In the genomic region with DNA sequence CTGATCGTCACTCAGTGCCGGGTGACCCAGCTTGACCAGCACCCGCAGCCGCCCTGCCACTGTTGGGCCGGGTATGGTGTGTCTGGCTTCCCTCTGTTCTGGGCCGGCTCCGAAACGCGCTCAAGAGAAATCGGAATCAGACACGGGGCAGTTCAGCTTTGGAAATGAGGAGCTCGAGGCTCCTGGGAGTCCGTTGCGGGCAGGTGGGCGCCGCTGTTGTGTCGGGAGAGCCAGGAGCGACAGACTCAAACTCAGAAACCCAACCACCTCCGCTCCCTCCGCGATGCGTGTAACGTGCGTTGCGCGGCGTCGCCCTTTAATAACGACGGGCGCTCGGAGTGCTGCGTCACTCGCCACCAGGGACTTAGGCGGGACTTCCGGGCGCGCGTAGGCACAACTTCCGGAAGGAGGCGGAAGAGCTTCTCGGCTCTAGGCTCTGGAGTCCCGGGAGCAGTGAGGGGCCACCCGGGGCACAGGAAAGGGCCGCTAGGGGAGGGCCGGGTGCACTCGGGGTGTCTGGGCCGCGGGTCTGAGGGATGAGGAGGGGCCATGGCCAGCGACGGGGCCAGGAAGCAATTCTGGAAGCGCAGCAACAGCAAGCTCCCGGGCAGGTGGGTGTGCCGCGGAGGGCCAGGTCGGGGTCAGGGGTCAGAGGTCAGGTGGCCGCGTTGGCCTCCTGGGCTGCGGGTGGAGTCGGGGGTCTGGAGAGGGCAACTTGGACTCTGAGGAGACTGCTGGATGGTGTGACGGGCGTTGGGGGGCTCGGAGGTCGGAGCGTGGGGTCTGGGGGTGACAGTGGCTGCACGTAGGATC, we compare ENCODE assay signal across 8 cellular contexts. TPM values are rescaled to one million over a fixed set of nuclear protein-coding genes. Genes with fewer than 3 reads are reported as not detected.
DNase-seq lines count a peak whose midpoint lies in the region; ATAC-seq and TF ChIP-seq lines count a peak whose summit lies in the region.

A gene with protein sequence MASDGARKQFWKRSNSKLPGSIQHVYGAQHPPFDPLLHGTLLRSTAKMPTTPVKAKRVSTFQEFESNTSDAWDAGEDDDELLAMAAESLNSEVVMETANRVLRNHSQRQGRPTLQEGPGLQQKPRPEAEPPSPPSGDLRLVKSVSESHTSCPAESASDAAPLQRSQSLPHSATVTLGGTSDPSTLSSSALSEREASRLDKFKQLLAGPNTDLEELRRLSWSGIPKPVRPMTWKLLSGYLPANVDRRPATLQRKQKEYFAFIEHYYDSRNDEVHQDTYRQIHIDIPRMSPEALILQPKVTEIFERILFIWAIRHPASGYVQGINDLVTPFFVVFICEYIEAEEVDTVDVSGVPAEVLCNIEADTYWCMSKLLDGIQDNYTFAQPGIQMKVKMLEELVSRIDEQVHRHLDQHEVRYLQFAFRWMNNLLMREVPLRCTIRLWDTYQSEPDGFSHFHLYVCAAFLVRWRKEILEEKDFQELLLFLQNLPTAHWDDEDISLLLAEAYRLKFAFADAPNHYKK (plus strand): TSS at position 413 of the 813 bp plus-strand sequence. CDS start 137 bp downstream, at position 550.

- H3K18ac ChIP-seq in trophoblast cell (ENCODE audit: low read length) = peak within 1 kb of the TSS; percentile 87

- ATAC-seq in HG02759 (IDR thresholded peaks at IDR 0.05; ENCODE audit: unreplicated experiment) (peak; percentile 74), T-cell (replicated peaks in 1 of 4) (peak; percentile 91 to 95 (median 94))

- H3K27me3 ChIP-seq in trophoblast cell (ENCODE audit: insufficient read depth, low read length) = no peaks in the 10 kb centered on the region
- H3K27me3 ChIP-seq in tibial nerve = no peaks in the 10 kb centered on the region

- peaks cover 3 to 8% of the 10 kb centered on the region in 2 experiments for H3K4me1 ChIP-seq in trophoblast cell (ENCODE audit: control insufficient read depth in 1 of 2, insufficient read depth in 2 of 2, low read length in 2 of 2)
- peaks cover 0 to 62% (median 28%) of the 10 kb centered on the region in 4 donors for H3K4me1 ChIP-seq in tibial nerve

- TF ChIP-seq POLR2A in GM10847 (IDR thresholded peaks at IDR 0.05; ENCODE audit: extremely low read depth, insufficient read length) = peak; percentile 94
- TF ChIP-seq POLR2A in tibial nerve (IDR thresholded peaks at IDR 0.05) = peak; percentile 93 to 98

- peak within 1 kb of the TSS; percentile 91 for H3K4me3 ChIP-seq in trophoblast cell (ENCODE audit: low read depth, low read length)
- H3K4me3 ChIP-seq in tibial nerve = peak within 1 kb of the TSS; percentile 69 to 95 (median 81)

- peak within 1 kb of the TSS; percentile 91 for H2BK5ac ChIP-seq in trophoblast cell (ENCODE audit: low read depth, low read length, poor library complexity)

- peak within 1 kb of the TSS; percentile 95 for H4K12ac ChIP-seq in trophoblast cell (ENCODE audit: low read depth, low read length)

- H3K36me3 ChIP-seq in trophoblast cell (ENCODE audit: control insufficient read depth in 1 of 2, insufficient read depth in 2 of 2, low read length in 2 of 2) (no peaks in the 10 kb centered on the region), tibial nerve (peaks cover 0 to 5% (median 0%) of the 10 kb centered on the region in 3 donors)

- no peak within 1 kb of the TSS for H2BK12ac ChIP-seq in trophoblast cell (ENCODE audit: low read length)

- H2AFZ ChIP-seq in trophoblast cell (ENCODE audit: insufficient read depth, low read length, poor library complexity) = peak within 1 kb of the TSS; percentile 89

- peak within 1 kb of the TSS; percentile 97 for H3K9ac ChIP-seq in trophoblast cell (ENCODE audit: low read length)

- CTCF ChIA-PET in T-cell (lab: Charles Lee) = interaction anchor here in 1 of 2 donors (0.6 to 2.5 kb wide), 9 partner anchors 12 to 727 kb away, joined by 3 to 9 read pairs (median 5); no protein-coding TSS in a partner anchor

- peak in 2 of 5 experiments; percentile 57 to 63 for TF ChIP-seq CTCF in tibial nerve (IDR thresholded peaks at IDR 0.05)

- POLR2A ChIA-PET in T-cell (lab: Charles Lee) = interaction anchor here (0.6 to 2.6 kb wide), 6 partner anchors 13 to 39 kb away, joined by 3 to 9 read pairs (median 5); no protein-coding TSS in a partner anchor

- H3K27me3 Mint-ChIP-seq in T-cell = no peaks in the 10 kb centered on the region

- peak within 1 kb of the TSS; percentile 93 for H3K14ac ChIP-seq in trophoblast cell (ENCODE audit: low read length)

- H3K79me1 ChIP-seq in trophoblast cell (ENCODE audit: low read length) = peaks cover 10% of the 10 kb centered on the region

- no peak within 1 kb of the TSS for H3K23ac ChIP-seq in trophoblast cell (ENCODE audit: low read length)

- peak within 1 kb of the TSS; percentile 95 for H3K4ac ChIP-seq in trophoblast cell (ENCODE audit: low read depth, low read length)

- 0 to 1% (median 1%) methylated on average over 66 of the region's 66 CpGs for WGBS in adipose tissue, 3 donors
- WGBS in trophoblast cell (ENCODE audit: extremely low coverage, insufficient coverage, insufficient read length) = no CpG with 5 or more reads among the region's 66 CpGs
- WGBS in tibial nerve, 2 donors = 1% methylated on average over 17 to 48 of the region's 66 CpGs

- intact Hi-C loops in cardiac septum (cut with DNase I) = loop anchor here (10.0 kb wide), 1 partner anchor 418 kb away; no protein-coding TSS in a partner anchor

- H2AK5ac ChIP-seq in trophoblast cell (ENCODE audit: low read length) = peak within 1 kb of the TSS; percentile 82

- H3K27ac ChIP-seq in adipose tissue (ENCODE audit: low read depth, low read length) (peak within 1 kb of the TSS; percentile 96), trophoblast cell (ENCODE audit: low read depth, low read length) (peak within 1 kb of the TSS; percentile 72), tibial nerve (peak within 1 kb of the TSS; percentile 93 to 98 (median 94))

- H3K9me3 Mint-ChIP-seq in T-cell = no peaks in the 10 kb centered on the region

- H3K4me3 Mint-ChIP-seq in T-cell = peak within 1 kb of the TSS; percentile 99

- peak within 1 kb of the TSS; percentile 91 for H4K91ac ChIP-seq in trophoblast cell (ENCODE audit: low read depth, low read length)

- peak within 1 kb of the TSS; percentile 99 for H4K8ac ChIP-seq in trophoblast cell (ENCODE audit: low read depth, low read length)

- H3K27ac Mint-ChIP-seq in T-cell = peak within 1 kb of the TSS; percentile 99 to 100

- peaks cover 7% of the 10 kb centered on the region for H3K36me3 Mint-ChIP-seq in T-cell

- H3K79me2 ChIP-seq in trophoblast cell (ENCODE audit: control insufficient read depth, insufficient read depth, low read length, poor library complexity) = peaks cover 11% of the 10 kb centered on the region

- peak; percentile 75 to 100 for TF ChIP-seq EP300 in tibial nerve (IDR thresholded peaks at IDR 0.05)

- peak within 1 kb of the TSS; percentile 87 for H2BK120ac ChIP-seq in trophoblast cell (ENCODE audit: insufficient read depth, low read length, poor library complexity)

- DNase-seq in NCI-H1417 treated with DMSO at 0.1 percent for 48 hours (lab: John Stamatoyannopoulos, UW) (peak; percentile 56), T-cell (peak; percentile 88 to 96 (median 94)), cardiac septum (ENCODE audit: low spot score) (peak; percentile 97), trophoblast cell (peak; percentile 95 to 97), tibial nerve (ENCODE audit: low spot score in 2 of 2) (peak; percentile 90 to 94)

- H3K4me2 ChIP-seq in trophoblast cell (ENCODE audit: low read length) = peak within 1 kb of the TSS; percentile 87

- peaks cover 59 to 70% (median 60%) of the 10 kb centered on the region in 3 donors for H3K4me1 Mint-ChIP-seq in T-cell

- H3K9me3 ChIP-seq in trophoblast cell (ENCODE audit: insufficient read depth, low read depth, low read length) (no peaks in the 10 kb centered on the region), tibial nerve (no peaks in the 10 kb centered on the region)

RNA-seq across cellular contexts. Expression of the gene that starts here (rescaled TPM):
- 10 to 100 TPM; 38.3 to 67.8 (median 57.7) TPM for total RNA-seq in T-cell
- 10 to 100 TPM; 13.3 to 16.7 (median 15.4) TPM for polyA plus RNA-seq in adipose tissue
- total RNA-seq in cardiac septum = 20.1 TPM
- polyA plus RNA-seq in trophoblast cell (2013) = 14.7 and 15.8 TPM in 2 replicates
- total RNA-seq in tibial nerve = 10 to 100 TPM; 27.3 to 35.4 (median 29.3) TPM

Comparison
In these comparisons a context has a peak if more than half of its experiments do, and no peak if none do; other contexts are left out.
1. Peak in every context shown above with its lines: DNase-seq, ATAC-seq, H3K4me3 ChIP-seq and H3K27ac ChIP-seq.